ENCODE assay signal across 9 cellular contexts in the genomic region with DNA sequence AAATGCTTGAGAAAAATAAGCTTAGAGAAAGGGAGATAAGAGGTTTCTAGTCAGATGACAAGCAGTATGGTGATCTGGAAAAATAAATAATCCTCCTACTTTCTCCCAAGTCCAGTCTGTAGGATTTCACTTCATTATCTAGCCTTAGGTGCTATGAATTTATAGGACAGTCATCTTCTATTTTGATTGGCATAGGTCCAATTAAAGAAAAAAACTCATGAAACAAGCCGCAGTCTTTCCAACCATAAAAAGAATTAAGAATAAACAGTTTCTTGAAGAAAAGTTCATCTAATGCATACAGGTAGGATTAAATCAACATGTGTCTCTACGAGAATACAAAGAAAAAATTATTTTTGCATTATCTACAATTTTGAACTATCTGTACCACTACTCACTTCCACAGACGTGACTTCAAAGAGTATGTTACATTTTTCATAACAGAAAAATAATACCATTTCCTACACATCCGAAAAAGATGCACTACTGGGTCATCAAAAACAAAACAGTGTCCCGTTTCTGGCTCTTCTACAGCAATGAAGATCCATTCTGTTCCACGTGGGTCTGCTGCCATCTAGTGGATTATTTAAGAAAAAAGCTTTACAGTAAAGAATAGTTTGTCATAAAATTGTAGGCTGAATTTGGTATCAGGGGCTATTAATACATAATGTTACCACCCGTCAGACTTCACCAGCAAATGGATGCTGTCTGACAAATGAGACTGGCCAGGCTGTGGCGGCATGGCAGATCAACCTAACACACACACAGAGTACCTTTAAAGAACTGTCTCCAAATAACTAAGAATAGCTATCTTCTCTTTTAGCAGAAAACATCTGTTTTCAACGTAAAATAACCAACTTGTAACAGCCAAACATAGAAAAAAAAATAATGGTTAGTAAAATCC. TPM values are rescaled to one million over a fixed set of nuclear protein-coding genes. Genes with fewer than 3 reads are reported as not detected.
DNase-seq lines count a peak whose midpoint lies in the region; ATAC-seq and TF ChIP-seq lines count a peak whose summit lies in the region.
"Had no signal": no experiment of that assay in that cellular context is flagged by ENCODE, and none has a peak within 500 bp of the region (broad histone marks: within the 10 kb centered on the region; RNA-seq: fewer than 3 reads in every experiment).

No MANE protein-coding gene starts in this region.

- H3K9me3 Mint-ChIP-seq in Caco-2 (ENCODE audit: unreplicated experiment) = no peaks in the 10 kb centered on the region
- no peaks in the 10 kb centered on the region for H3K9me3 Mint-ChIP-seq in activated CD4-positive, alpha-beta T cell treated with anti-CD3 and anti-CD28 coated beads, Interleukin-2, amount 10 ng/mL, durations not matched to agents 7 days and 5 days

- intact Hi-C loops in Caco-2 (cut with micrococcal nuclease; ENCODE audit: unreplicated experiment) (loop anchor here (1.0 to 2.0 kb wide), 3 partner anchors 83 to 205 kb away; partner anchors contain the start of gene MOXD1), esophagus squamous epithelium (cut with DNase I) (loop anchor here (5.0 kb wide), 1 partner anchor 202 kb away; no protein-coding TSS in a partner anchor)

- H3K27ac ChIP-seq in esophagus squamous epithelium (no peak overlapping the region), neural cell (ENCODE audit: low read length) (no peak overlapping the region)

- DNase-seq in Caco-2 (peak in 1 of 2 experiments; percentile 59), NCI-H2227 (lab: John Stamatoyannopoulos, UW; ENCODE audit: unreplicated experiment) (peak; percentile 42), esophagus squamous epithelium (lab: John Stamatoyannopoulos, UW) (no peak)
- peak; percentile 73 for DNase-seq in activated CD4-positive, alpha-beta T cell treated with anti-CD3 and anti-CD28 coated beads, Interleukin-2, amount 10 ng/mL, durations not matched to agents 7 days and 5 days

- no peak for TF ChIP-seq EP300 in neural cell (conservative IDR thresholded peaks at IDR 0.05; ENCODE audit: poor library complexity, severe bottlenecking)

- no peaks in the 10 kb centered on the region for H3K9me2 ChIP-seq in neural cell (ENCODE audit: insufficient read depth, low read length)

- no peaks in the 10 kb centered on the region for H3K4me1 Mint-ChIP-seq in Caco-2 (ENCODE audit: low read depth, unreplicated experiment)
- peaks cover 18% of the 10 kb centered on the region for H3K4me1 Mint-ChIP-seq in activated CD4-positive, alpha-beta T cell treated with anti-CD3 and anti-CD28 coated beads, Interleukin-2, amount 10 ng/mL, durations not matched to agents 7 days and 5 days

- no peak overlapping the region for H3K9ac ChIP-seq in neural cell (ENCODE audit: low read length)

- peak; percentile 70 for ATAC-seq in GM19023 (IDR thresholded peaks at IDR 0.05; ENCODE audit: unreplicated experiment)
- peak; percentile 68 for ATAC-seq in HG03159 (IDR thresholded peaks at IDR 0.05; ENCODE audit: unreplicated experiment)
- no peak for ATAC-seq in HG02970 (IDR thresholded peaks at IDR 0.05; ENCODE audit: low FRiP score, unreplicated experiment)

- no peaks in the 10 kb centered on the region for H3K27me3 Mint-ChIP-seq in Caco-2 (ENCODE audit: insufficient read depth, unreplicated experiment)
- no peaks in the 10 kb centered on the region for H3K27me3 Mint-ChIP-seq in activated CD4-positive, alpha-beta T cell treated with anti-CD3 and anti-CD28 coated beads, Interleukin-2, amount 10 ng/mL, durations not matched to agents 7 days and 5 days

- H3F3A ChIP-seq in neural cell (ENCODE audit: insufficient read depth, low read length, poor library complexity, severe bottlenecking) = no peaks in the 10 kb centered on the region

- H3K36me3 ChIP-seq in Caco-2 (ENCODE audit: control insufficient read depth, insufficient read depth, low read length) (no peaks in the 10 kb centered on the region), esophagus squamous epithelium (peaks cover 0 to 10% (median 0%) of the 10 kb centered on the region in 3 donors), neural cell (ENCODE audit: insufficient read depth, low read length) (no peaks in the 10 kb centered on the region)

- no peaks in the 10 kb centered on the region for H4K20me1 ChIP-seq in neural cell (ENCODE audit: insufficient read depth)

- BruUV-seq in Caco-2 (replicated peaks; lab: Mats Ljungman, UMichigan) = no TSS peak

- WGBS in esophagus squamous epithelium, 2 donors = 22% methylated on average over 9 of the region's 9 CpGs

- no peak overlapping the region for H3K4me2 ChIP-seq in neural cell (ENCODE audit: low read length)

- no peak for TF ChIP-seq POLR2A in esophagus squamous epithelium (IDR thresholded peaks at IDR 0.05)

- TF ChIP-seq RAD21 in neural cell (conservative IDR thresholded peaks at IDR 0.05) = peak; percentile 91

- CTCF ChIA-PET in Caco-2 (lab: Charles Lee) = interaction anchor here (0.5 to 1.2 kb wide), 8 partner anchors 9 to 231 kb away, joined by 3 to 14 read pairs (median 3); no protein-coding TSS in a partner anchor
- CTCF ChIA-PET in activated CD4-positive, alpha-beta T cell treated with anti-CD3 and anti-CD28 coated beads, Interleukin-2, amount 10 ng/mL, durations not matched to agents 7 days and 5 days (lab: Charles Lee) = interaction anchor here (0.6 to 2.2 kb wide), 9 partner anchors 8 to 235 kb away, joined by 3 to 10 read pairs (median 4); no protein-coding TSS in a partner anchor

- no peaks in the 10 kb centered on the region for H3K27me3 ChIP-seq in Caco-2 (replicated peaks; ENCODE audit: control insufficient read depth, insufficient read depth, low read length)
- H3K27me3 ChIP-seq in esophagus squamous epithelium = no peaks in the 10 kb centered on the region
- H3K27me3 ChIP-seq in neural cell (ENCODE audit: insufficient read depth, low read depth, low read length) = no peaks in the 10 kb centered on the region

- H2AFZ ChIP-seq in neural cell (ENCODE audit: low read depth, low read length) = no peak overlapping the region

- POLR2A ChIA-PET in Caco-2 (lab: Charles Lee) = no interaction called here
- POLR2A ChIA-PET in activated CD4-positive, alpha-beta T cell treated with anti-CD3 and anti-CD28 coated beads, Interleukin-2, amount 10 ng/mL, durations not matched to agents 7 days and 5 days (lab: Charles Lee) = no interaction called here

- TF ChIP-seq CTCF in Caco-2 (IDR thresholded peaks at IDR 0.05; ENCODE audit: insufficient read depth in 1 of 2, low read depth in 1 of 2, low read length in 1 of 2, severe bottlenecking in 1 of 2, unreplicated experiment in 1 of 2) (peak; percentile 59 to 64), esophagus squamous epithelium (IDR thresholded peaks at IDR 0.05) (peak; percentile 47 to 79 (median 69)), neural cell (IDR thresholded peaks at IDR 0.05; ENCODE audit: poor library complexity, severe bottlenecking) (peak; percentile 90)

- H3K9me3 ChIP-seq in Caco-2 (no peaks in the 10 kb centered on the region), esophagus squamous epithelium (no peaks in the 10 kb centered on the region), neural cell (ENCODE audit: low read length) (no peaks in the 10 kb centered on the region)

- peaks cover 12% of the 10 kb centered on the region for H3K36me3 Mint-ChIP-seq in Caco-2 (ENCODE audit: insufficient read depth, unreplicated experiment)
- no peaks in the 10 kb centered on the region for H3K36me3 Mint-ChIP-seq in activated CD4-positive, alpha-beta T cell treated with anti-CD3 and anti-CD28 coated beads, Interleukin-2, amount 10 ng/mL, durations not matched to agents 7 days and 5 days (ENCODE audit: low read depth)

- no peaks in the 10 kb centered on the region for H3K4me1 ChIP-seq in Caco-2
- H3K4me1 ChIP-seq in esophagus squamous epithelium = peaks cover 0 to 34% (median 0%) of the 10 kb centered on the region in 3 donors

- no peak overlapping the region for H3K4me3 Mint-ChIP-seq in Caco-2 (ENCODE audit: unreplicated experiment)
- H3K4me3 Mint-ChIP-seq in activated CD4-positive, alpha-beta T cell treated with anti-CD3 and anti-CD28 coated beads, Interleukin-2, amount 10 ng/mL, durations not matched to agents 7 days and 5 days = no peak overlapping the region

- no peaks in the 10 kb centered on the region for H3K79me2 ChIP-seq in neural cell (replicated peaks; ENCODE audit: insufficient read depth, low read length)

- H3K4me3 ChIP-seq in Caco-2 (ENCODE audit: low read depth, low read length) = no peak overlapping the region
- no peak overlapping the region for H3K4me3 ChIP-seq in esophagus squamous epithelium
- H3K4me3 ChIP-seq in neural cell (ENCODE audit: low read length) = no peak overlapping the region

- no peak overlapping the region for H3K27ac Mint-ChIP-seq in Caco-2 (ENCODE audit: unreplicated experiment)
- H3K27ac Mint-ChIP-seq in activated CD4-positive, alpha-beta T cell treated with anti-CD3 and anti-CD28 coated beads, Interleukin-2, amount 10 ng/mL, durations not matched to agents 7 days and 5 days = no peak overlapping the region

TF ChIP-seq in neural cell, 6 proteins besides CTCF, POLR2A, EP300 and RAD21 (continues in another document):
- no peak for TF ChIP-seq EZH2 (IDR thresholded peaks at IDR 0.05; ENCODE audit: borderline replicate concordance, insufficient read depth, low read length, poor library complexity, severe bottlenecking)
- no peak for TF ChIP-seq POLR2AphosphoS5 (IDR thresholded peaks at IDR 0.05)
- TF ChIP-seq SMC3 (conservative IDR thresholded peaks at IDR 0.05; ENCODE audit: poor library complexity) = peak; percentile 88

RNA-seq across cellular contexts. Expression of gene STX7, which starts 28.9 kb away (rescaled TPM):
- total RNA-seq in Caco-2 (2022) (41.0 and 42.4 TPM in 2 replicates), esophagus squamous epithelium (10 to 100 TPM; 23.7 to 34.1 (median 26.8) TPM)
- total RNA-seq in activated CD4-positive, alpha-beta T cell treated with anti-CD3 and anti-CD28 coated beads, Interleukin-2, amount 10 ng/mL, durations not matched to agents 7 days and 5 days = 10 to 100 TPM; 20.2 to 24.3 TPM
- polyA plus RNA-seq in neural cell = 79.5 and 80.6 TPM in 2 replicates
- 102 and 138 TPM in 2 replicates for polyA minus RNA-seq in neural cell

RNA-seq across cellular contexts. Expression of gene TAAR9, which starts 54.0 kb away (rescaled TPM):
- total RNA-seq in Caco-2 (2022) (not detected in 2 replicates), esophagus squamous epithelium (not detected)
- total RNA-seq in activated CD4-positive, alpha-beta T cell treated with anti-CD3 and anti-CD28 coated beads, Interleukin-2, amount 10 ng/mL, durations not matched to agents 7 days and 5 days = not detected
- not detected in 2 replicates for polyA plus RNA-seq in neural cell
- not detected in 2 replicates for polyA minus RNA-seq in neural cell
- polyA plus RNA-seq: thymus had no signal
